In the genomic region with DNA sequence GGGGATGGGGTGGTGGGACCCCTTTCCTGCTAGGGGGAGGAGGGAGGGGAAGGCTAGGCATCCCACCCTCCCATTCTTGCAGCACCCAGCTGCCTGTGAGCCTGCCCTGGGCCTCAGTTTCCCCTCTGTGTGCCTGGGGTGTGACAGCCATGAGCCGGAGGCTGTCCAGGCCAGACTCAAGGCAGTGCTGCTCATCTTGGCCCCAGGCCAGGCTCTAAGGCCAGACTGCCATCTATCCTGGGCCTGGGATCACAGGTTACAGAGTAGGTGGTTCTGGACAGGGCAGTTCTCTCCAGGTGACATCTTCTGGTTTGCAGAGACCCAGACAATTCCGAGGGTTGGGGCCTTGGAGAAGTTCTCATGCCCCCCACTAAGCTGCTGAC, we compare ENCODE assay signal across 22 cellular contexts. TPM values are rescaled to one million over a fixed set of nuclear protein-coding genes. Genes with fewer than 3 reads are reported as not detected.
A peak's percentile ranks its signal among the peaks of the same experiment; 100 is the strongest.
DNase-seq lines count a peak whose midpoint lies in the region; ATAC-seq, FAIRE-seq and TF ChIP-seq lines count a peak whose summit lies in the region.
"Had no signal": no experiment of that assay in that cellular context is flagged by ENCODE, and none has a peak within 500 bp of the region (broad histone marks: within the 10 kb centered on the region; RNA-seq: fewer than 3 reads in every experiment).

No MANE protein-coding gene starts in this region.

- no peak overlapping the region for H3K4ac ChIP-seq in mesendoderm (ENCODE audit: low read depth, low read length)

- H3K56ac ChIP-seq in mesendoderm (ENCODE audit: low read length): peak overlapping the region; percentile 7

- peak overlapping the region; percentile 83 for H3K27ac Mint-ChIP-seq in Caco-2 (ENCODE audit: unreplicated experiment)
- H3K27ac Mint-ChIP-seq in activated CD4-positive, alpha-beta memory T cell treated with anti-CD3 and anti-CD28 coated beads for 36 hours: no peak overlapping the region
- H3K27ac Mint-ChIP-seq in immature natural killer cell: no peak overlapping the region
- H3K27ac Mint-ChIP-seq: effector memory CD8-positive, alpha-beta T cell; naive B cell had no signal

- H3K79me2 ChIP-seq in K562 (ENCODE audit: control insufficient read depth, insufficient read depth, low read length) (no peaks in the 10 kb centered on the region), mesendoderm (ENCODE audit: control insufficient read depth, insufficient read depth, low read length) (no peaks in the 10 kb centered on the region)
- H3K79me2 ChIP-seq: parathyroid adenoma had no signal

- no peaks in the 10 kb centered on the region for H3K27me3 ChIP-seq in Caco-2 (replicated peaks; ENCODE audit: control insufficient read depth, insufficient read depth, low read length)
- no peaks in the 10 kb centered on the region for H3K27me3 ChIP-seq in K562 (ENCODE audit: control insufficient read depth in 2 of 2, insufficient read depth in 2 of 2, low read length in 2 of 2)
- H3K27me3 ChIP-seq in mesendoderm (ENCODE audit: insufficient read depth, low read length, poor library complexity): no peaks in the 10 kb centered on the region
- no peaks in the 10 kb centered on the region for H3K27me3 ChIP-seq in stomach
- H3K27me3 ChIP-seq: ascending aorta had no signal

- no peak overlapping the region for H2BK120ac ChIP-seq in mesendoderm (ENCODE audit: low read depth, low read length)

- H4K20me1 ChIP-seq in K562 (replicated peaks; ENCODE audit: control insufficient read depth, insufficient read depth, low read length): no peaks in the 10 kb centered on the region

- CTCF ChIA-PET in Caco-2 (lab: Charles Lee) (interaction anchor here (1.7 to 3.2 kb wide), 3 partner anchors 10 to 23 kb away, joined by 7 to 13 read pairs (median 12); no protein-coding TSS in a partner anchor), K562 (lab: Yijun Ruan, JAX; ENCODE audit: low intra/inter-chr PET ratio) (no interaction called here)
- CTCF ChIA-PET in activated CD4-positive, alpha-beta memory T cell treated with anti-CD3 and anti-CD28 coated beads for 36 hours (lab: Charles Lee): interaction anchor here (1.2 kb wide), 1 partner anchor 13 kb away, joined by 3 read pairs; no protein-coding TSS in a partner anchor

- H3K79me1 ChIP-seq in mesendoderm (ENCODE audit: low read length): no peaks in the 10 kb centered on the region

- no peak overlapping the region for H3K18ac ChIP-seq in mesendoderm (ENCODE audit: low read length)

- peak; percentile 34 for ATAC-seq in K562
- ATAC-seq in GM18909 (IDR thresholded peaks at IDR 0.05; ENCODE audit: poor library complexity, unreplicated experiment): no peak
- ATAC-seq: effector memory CD8-positive, alpha-beta T cell had no signal

- H3K4me1 Mint-ChIP-seq in Caco-2 (ENCODE audit: low read depth, unreplicated experiment) (peaks cover 63% of the 10 kb centered on the region), immature natural killer cell (no peaks in the 10 kb centered on the region)
- no peaks in the 10 kb centered on the region for H3K4me1 Mint-ChIP-seq in activated CD4-positive, alpha-beta memory T cell treated with anti-CD3 and anti-CD28 coated beads for 36 hours (ENCODE audit: low read depth)
- H3K4me1 Mint-ChIP-seq: naive B cell had no signal

- H3K23ac ChIP-seq in mesendoderm (ENCODE audit: low read length): no peak overlapping the region

- H3K4me3 ChIP-seq in Caco-2 (ENCODE audit: low read depth, low read length): no peak overlapping the region
- no peak overlapping the region; the same call in 1 of the 2 replicates for H3K4me3 ChIP-seq in K562
- H3K4me3 ChIP-seq in mesendoderm (ENCODE audit: low read length): no peak overlapping the region
- H3K4me3 ChIP-seq in stomach: peak overlapping the region in 1 of 4 donors; percentile 19
- H3K4me3 ChIP-seq: ascending aorta, skin epidermis had no signal

- no peak for FAIRE-seq in K562 (lab: Jason Lieb, UNC)

- no peak for TF ChIP-seq POLR2A in K562 (conservative IDR thresholded peaks at IDR 0.05)
- no peak for TF ChIP-seq POLR2A in stomach (IDR thresholded peaks at IDR 0.05)

- H3K27me3 Mint-ChIP-seq in Caco-2 (ENCODE audit: insufficient read depth, unreplicated experiment): no peaks in the 10 kb centered on the region
- H3K27me3 Mint-ChIP-seq in activated CD4-positive, alpha-beta memory T cell treated with anti-CD3 and anti-CD28 coated beads for 36 hours: no peaks in the 10 kb centered on the region
- peaks cover 0 to 4% (median 2%) of the 10 kb centered on the region in 3 donors for H3K27me3 Mint-ChIP-seq in immature natural killer cell (ENCODE audit: low read depth in 3 of 3)

- TF ChIP-seq RAD21 in K562 (CRISPR knock-in tag; conservative IDR thresholded peaks at IDR 0.05 in 1 of 2, IDR thresholded peaks at IDR 0.05 in 1 of 2): no peak

- no peaks in the 10 kb centered on the region for H3K9me3 Mint-ChIP-seq in Caco-2 (ENCODE audit: unreplicated experiment)
- no peaks in the 10 kb centered on the region for H3K9me3 Mint-ChIP-seq in activated CD4-positive, alpha-beta memory T cell treated with anti-CD3 and anti-CD28 coated beads for 36 hours
- no peaks in the 10 kb centered on the region for H3K9me3 Mint-ChIP-seq in immature natural killer cell
- H3K9me3 Mint-ChIP-seq: effector memory CD8-positive, alpha-beta T cell; naive B cell had no signal

- BruUV-seq in Caco-2 (replicated peaks; lab: Mats Ljungman, UMichigan) (TSS peak; percentile 24), K562 (replicated peaks; lab: Mats Ljungman, UMichigan) (no TSS peak)

- H3K9ac ChIP-seq in K562 (ENCODE audit: insufficient read depth in 1 of 2, low read depth in 2 of 2, low read length in 2 of 2) (peak overlapping the region; percentile 67 to 88), mesendoderm (ENCODE audit: low read length) (no peak overlapping the region)
- H3K9ac ChIP-seq: KMS-11, parathyroid adenoma had no signal

- no peak overlapping the region for H2AK5ac ChIP-seq in mesendoderm (ENCODE audit: low read length)

- H3K27ac ChIP-seq in K562 (ENCODE audit: extremely low read depth, low read depth, low read length) (peak overlapping the region; percentile 91), mesendoderm (ENCODE audit: low read depth, low read length) (no peak overlapping the region), stomach (peak overlapping the region; percentile 86 to 92 (median 88))
- H3K27ac ChIP-seq: ascending aorta, KMS-11, parathyroid adenoma, skin epidermis, WERI-Rb-1 had no signal

- no peaks in the 10 kb centered on the region for H3K9me1 ChIP-seq in K562 (ENCODE audit: control insufficient read depth, insufficient read depth, low read length)

- peaks cover 51% of the 10 kb centered on the region for H3K36me3 Mint-ChIP-seq in Caco-2 (ENCODE audit: insufficient read depth, unreplicated experiment)
- no peaks in the 10 kb centered on the region for H3K36me3 Mint-ChIP-seq in activated CD4-positive, alpha-beta memory T cell treated with anti-CD3 and anti-CD28 coated beads for 36 hours
- H3K36me3 Mint-ChIP-seq in immature natural killer cell: no peaks in the 10 kb centered on the region
- H3K36me3 Mint-ChIP-seq: naive B cell had no signal

- POLR2A ChIA-PET in Caco-2 (lab: Charles Lee) (interaction anchor here (0.6 kb wide), 1 partner anchor 10 kb away, joined by 4 read pairs; no protein-coding TSS in a partner anchor), K562 (lab: Yijun Ruan, JAX) (interaction anchor here (0.6 kb wide), 1 partner anchor 1102 kb away, joined by 3 read pairs; no protein-coding TSS in a partner anchor)
- POLR2A ChIA-PET in activated CD4-positive, alpha-beta memory T cell treated with anti-CD3 and anti-CD28 coated beads for 36 hours (lab: Charles Lee): no interaction called here

- H3K4me3 Mint-ChIP-seq in Caco-2 (ENCODE audit: unreplicated experiment) (peak overlapping the region; percentile 59), immature natural killer cell (no peak overlapping the region)
- no peak overlapping the region for H3K4me3 Mint-ChIP-seq in activated CD4-positive, alpha-beta memory T cell treated with anti-CD3 and anti-CD28 coated beads for 36 hours
- H3K4me3 Mint-ChIP-seq: effector memory CD8-positive, alpha-beta T cell; naive B cell had no signal

- no peak overlapping the region for H2BK15ac ChIP-seq in mesendoderm (replicated peaks; ENCODE audit: low read depth)

- no peak for TF ChIP-seq EP300 in K562 (IDR thresholded peaks at IDR 0.05; ENCODE audit: low read length)
- no peak for TF ChIP-seq EP300 in stomach (IDR thresholded peaks at IDR 0.05)

- no peak overlapping the region for H4K5ac ChIP-seq in mesendoderm (ENCODE audit: low read length)

- peak overlapping the region; percentile 64 for H2AFZ ChIP-seq in K562 (ENCODE audit: low read depth, low read length)
- H2AFZ ChIP-seq: parathyroid adenoma had no signal

- WGBS in K562 (ENCODE audit: insufficient coverage, low coverage, missing lambda C conversion rate): 0% methylated on average over 2 of the region's 2 CpGs
- WGBS in mesendoderm (ENCODE audit: extremely low coverage, insufficient coverage, low lambda C conversion rate): no CpG with 5 or more reads among the region's 2 CpGs
- WGBS in stomach, 5 donors: 31 to 38% (median 33%) methylated on average over 2 of the region's 2 CpGs

- DNase-seq in Caco-2: no peak
- DNase-seq in K562 (ENCODE audit: extremely low read depth in 1 of 4, low spot score in 3 of 4): peak in 3 of 4 experiments; percentile 50 to 56 (median 52)
- DNase-seq in mesendoderm: no peak
- no peak for DNase-seq in stomach
- no peak for DNase-seq in NCI-H526 (lab: John Stamatoyannopoulos, UW)
- no peak for DNase-seq in activated CD4-positive, alpha-beta memory T cell treated with anti-CD3 and anti-CD28 coated beads for 36 hours
- no peak for DNase-seq in immature natural killer cell
- DNase-seq: activated naive CD4-positive, alpha-beta T cell treated with anti-CD3 and anti-CD28 coated beads, Interleukin-2, amount 50 U/mL, for 16 hours; effector memory CD8-positive, alpha-beta T cell; naive B cell; NCI-H1105; NCI-H2107; NCI-H524; SHP77 treated with DMSO at 0.1 percent for 48 hours; stimulated activated CD4-positive, alpha-beta T cell treated with anti-CD3 and anti-CD28 coated beads, Interleukin-4, amount 100 ng/mL, for 4 hours; T-helper 1 cell; WERI-Rb-1 had no signal

- peak overlapping the region; percentile 71 for H3K4me2 ChIP-seq in K562 (ENCODE audit: insufficient read depth, low read length)
- no peak overlapping the region for H3K4me2 ChIP-seq in mesendoderm (ENCODE audit: low read length)
- H3K4me2 ChIP-seq: KMS-11 had no signal

- H3K36me3 ChIP-seq in Caco-2 (ENCODE audit: control insufficient read depth, insufficient read depth, low read length): no peaks in the 10 kb centered on the region
- no peaks in the 10 kb centered on the region for H3K36me3 ChIP-seq in K562 (ENCODE audit: control insufficient read depth, insufficient read depth, low read length)
- no peaks in the 10 kb centered on the region for H3K36me3 ChIP-seq in mesendoderm (ENCODE audit: control insufficient read depth, insufficient read depth, low read length)
- H3K36me3 ChIP-seq in stomach: peaks cover 8 to 22% (median 13%) of the 10 kb centered on the region in 4 donors
- H3K36me3 ChIP-seq: WERI-Rb-1 had no signal

- in situ Hi-C loops in K562 (cut with MboI): no loop called here

- no peak overlapping the region for H4K8ac ChIP-seq in mesendoderm (ENCODE audit: low read depth, low read length)

- peaks cover 81% of the 10 kb centered on the region for H3K4me1 ChIP-seq in Caco-2
- peaks cover 53 to 58% of the 10 kb centered on the region in 2 experiments for H3K4me1 ChIP-seq in K562 (replicated peaks in 1 of 2; ENCODE audit: control insufficient read depth in 2 of 2, insufficient read depth in 2 of 2, low read length in 2 of 2)
- no peaks in the 10 kb centered on the region for H3K4me1 ChIP-seq in mesendoderm (ENCODE audit: control insufficient read depth, low read depth, low read length)
- peaks cover 20 to 49% (median 41%) of the 10 kb centered on the region in 4 donors for H3K4me1 ChIP-seq in stomach
- H3K4me1 ChIP-seq: ascending aorta, parathyroid adenoma had no signal

- H2BK5ac ChIP-seq in mesendoderm (ENCODE audit: low read length): no peak overlapping the region

- intact Hi-C loops in Caco-2 (cut with micrococcal nuclease; ENCODE audit: unreplicated experiment): no loop called here
- intact Hi-C loops in K562 (cut with micrococcal nuclease): no loop called here
- intact Hi-C loops in stomach (cut with DNase I; ENCODE audit: low total_unique reads): no loop called here
- intact Hi-C loops in activated CD4-positive, alpha-beta memory T cell treated with anti-CD3 and anti-CD28 coated beads for 36 hours (cut with micrococcal nuclease): no loop called here

- H3K9me3 ChIP-seq in Caco-2 (no peaks in the 10 kb centered on the region), K562 (replicated peaks; ENCODE audit: control insufficient read depth, insufficient read depth, low read depth, low read length) (no peaks in the 10 kb centered on the region), stomach (no peaks in the 10 kb centered on the region)
- H3K9me3 ChIP-seq: ascending aorta had no signal

- TF ChIP-seq CTCF in Caco-2 (IDR thresholded peaks at IDR 0.05; ENCODE audit: insufficient read depth in 1 of 2, low read depth in 1 of 2, low read length in 1 of 2, severe bottlenecking in 1 of 2, unreplicated experiment in 1 of 2): no peak
- no peak for TF ChIP-seq CTCF in K562 (IDR thresholded peaks at IDR 0.05 in 2 of 3, conservative IDR thresholded peaks at IDR 0.05 in 1 of 3; ENCODE audit: insufficient read depth in 2 of 3, low read depth in 1 of 3, low read length in 3 of 3)
- no peak for TF ChIP-seq CTCF in stomach (IDR thresholded peaks at IDR 0.05)

RNA-seq across cellular contexts. Expression of a gene that starts 3.3 kb away (rescaled TPM):
- total RNA-seq in Caco-2 (2022) (11.7 and 12.2 TPM in 2 replicates), K562 (2014; rRNA removed) (12.6 and 17.4 TPM in 2 replicates), K562 (2014; rRNA removed; fragmentation: Illumina TruSeq; extraction: Trizol) (3.3 and 4.3 TPM in 2 replicates), K562 (2015; rRNA removed; fragmentation: Illumina TruSeq; extraction: Trizol) (8.8 and 9.2 TPM in 2 replicates), K562 (2021) (12.4 and 13.4 TPM in 2 replicates), stomach (100 to 1,000 TPM in 2 of 5 donors, 10 to 100 TPM in 3; 59.8 to 191 (median 86.8) TPM)
- 21.1 and 67.2 TPM in 2 replicates for total RNA-seq in K562 (2011; cell fraction: chromatin; rRNA removed; ENCODE audit: low replicate concordance)
- 38.7 and 48.8 TPM in 2 replicates for total RNA-seq in K562 (2011; cell fraction: nucleolus; rRNA removed)
- total RNA-seq in K562 (2011; cell fraction: nucleoplasm; rRNA removed): 25.6 and 29.8 TPM in 2 replicates
- polyA plus RNA-seq in K562 (2011; rRNA removed) (7.7 and 10.6 TPM in 2 replicates), K562 (2014; fragmentation: Illumina TruSeq; extraction: Trizol) (8.7 and 9.8 TPM in 2 replicates), K562 (2014; fragmentation: Nextera tagmentation; extraction: Ambion mirVana) (under 1 TPM; 0.11 to 0.49 TPM), K562 (2014; rRNA removed) (16.0 and 18.1 TPM in 2 replicates), stomach (100 to 1,000 TPM in 1 of 3 donors, 10 to 100 TPM in 2; 24.1 to 202 (median 43.7) TPM), immature natural killer cell (10 to 100 TPM; 12.9 to 15.7 (median 14.6) TPM)
- polyA plus RNA-seq in K562 (2011; cell fraction: cytosol; rRNA removed): 9.8 and 17.0 TPM in 2 replicates
- polyA plus RNA-seq in K562 (2011; cell fraction: nucleus; rRNA removed): 51.3 and 85.1 TPM in 2 replicates
- 10.0 and 15.4 TPM in 2 replicates for polyA plus RNA-seq in K562 (2012)
- polyA minus RNA-seq in K562 (2011; rRNA and poly(A)+ RNA removed): 10.8 and 11.9 TPM in 2 replicates
- 2.6 and 4.9 TPM in 2 replicates for polyA minus RNA-seq in K562 (2011; cell fraction: cytosol; rRNA and poly(A)+ RNA removed)
- 32.0 and 33.5 TPM in 2 replicates for polyA minus RNA-seq in K562 (2011; cell fraction: nucleus; rRNA and poly(A)+ RNA removed)
- polyA plus RNA-seq in mesendoderm (2013, experiment 1 of 2): 1.9 TPM
- 2.2 TPM for polyA plus RNA-seq in mesendoderm (2013, experiment 2 of 2)
- 10 to 100 TPM in 1 of 2 experiments, 1 to 10 TPM in 1; 9.9 to 11.3 TPM for total RNA-seq in activated CD4-positive, alpha-beta memory T cell treated with anti-CD3 and anti-CD28 coated beads for 36 hours

RNA-seq across cellular contexts. Expression of a gene that starts 42.1 kb away (rescaled TPM):
- total RNA-seq in Caco-2 (2022) (7.9 and 9.7 TPM in 2 replicates), K562 (2014; rRNA removed) (152 and 190 TPM in 2 replicates), K562 (2014; rRNA removed; fragmentation: Illumina TruSeq; extraction: Trizol) (60.7 and 88.3 TPM in 2 replicates), K562 (2015; rRNA removed; fragmentation: Illumina TruSeq; extraction: Trizol) (47.5 and 50.1 TPM in 2 replicates), K562 (2021) (149 and 161 TPM in 2 replicates), stomach (10 to 100 TPM in 4 of 5 donors, 1 to 10 TPM in 1; 8.2 to 73.9 (median 15.6) TPM)
- 283 and 655 TPM in 2 replicates for total RNA-seq in K562 (2011; cell fraction: chromatin; rRNA removed; ENCODE audit: low replicate concordance)
- 463 and 540 TPM in 2 replicates for total RNA-seq in K562 (2011; cell fraction: nucleolus; rRNA removed)
- 244 and 351 TPM in 2 replicates for total RNA-seq in K562 (2011; cell fraction: nucleoplasm; rRNA removed)
- polyA plus RNA-seq in K562 (2011; rRNA removed) (209 and 284 TPM in 2 replicates), K562 (2014; fragmentation: Illumina TruSeq; extraction: Trizol) (135 and 145 TPM in 2 replicates), K562 (2014; fragmentation: Nextera tagmentation; extraction: Ambion mirVana) (10 to 100 TPM in 1 of 2 experiments, 1 to 10 TPM in 1; 5.4 to 11.0 TPM), K562 (2014; rRNA removed) (116 and 140 TPM in 2 replicates), stomach (10 to 100 TPM in 2 of 3 donors, 1 to 10 TPM in 1; 9.8 to 27.1 (median 11.3) TPM), immature natural killer cell (10 to 100 TPM; 11.6 to 18.0 (median 12.1) TPM)
- 214 and 249 TPM in 2 replicates for polyA plus RNA-seq in K562 (2011; cell fraction: cytosol; rRNA removed)
- polyA plus RNA-seq in K562 (2011; cell fraction: nucleus; rRNA removed): 1,089 and 1,150 TPM in 2 replicates
- 67.9 and 83.7 TPM in 2 replicates for polyA plus RNA-seq in K562 (2012)
- polyA minus RNA-seq in K562 (2011; rRNA and poly(A)+ RNA removed): 191 and 192 TPM in 2 replicates
- polyA minus RNA-seq in K562 (2011; cell fraction: cytosol; rRNA and poly(A)+ RNA removed): 144 and 183 TPM in 2 replicates
- 158 and 240 TPM in 2 replicates for polyA minus RNA-seq in K562 (2011; cell fraction: nucleus; rRNA and poly(A)+ RNA removed)
- 6.8 TPM for polyA plus RNA-seq in mesendoderm (2013, experiment 1 of 2)
- polyA plus RNA-seq in mesendoderm (2013, experiment 2 of 2): 6.6 TPM
- total RNA-seq in activated CD4-positive, alpha-beta memory T cell treated with anti-CD3 and anti-CD28 coated beads for 36 hours: 10 to 100 TPM; 17.3 to 17.6 TPM

RNA-seq across cellular contexts. Expression of a gene that starts 51.7 kb away (rescaled TPM):
- 0.11 and 0.35 TPM in 2 replicates for total RNA-seq in Caco-2 (2022)
- total RNA-seq in K562 (2011; cell fraction: chromatin; rRNA removed; ENCODE audit: low replicate concordance): 0.12 TPM in 1 of 2 replicates, not detected in the other
- total RNA-seq in K562 (2011; cell fraction: nucleolus; rRNA removed): not detected in 2 replicates
- not detected in 2 replicates for total RNA-seq in K562 (2011; cell fraction: nucleoplasm; rRNA removed)
- not detected in 2 replicates for total RNA-seq in K562 (2014; rRNA removed)
- total RNA-seq in K562 (2014; rRNA removed; fragmentation: Illumina TruSeq; extraction: Trizol): not detected in 2 replicates
- not detected in 2 replicates for total RNA-seq in K562 (2015; rRNA removed; fragmentation: Illumina TruSeq; extraction: Trizol)
- 0.02 TPM in 1 of 2 replicates, not detected in the other for total RNA-seq in K562 (2021)
- polyA plus RNA-seq in K562 (2011; rRNA removed): not detected in 2 replicates
- polyA plus RNA-seq in K562 (2011; cell fraction: cytosol; rRNA removed): 0.01 TPM in 1 of 2 replicates, not detected in the other
- 0.06 and 0.18 TPM in 2 replicates for polyA plus RNA-seq in K562 (2011; cell fraction: nucleus; rRNA removed)
- polyA plus RNA-seq in K562 (2012): 0.10 and 0.18 TPM in 2 replicates
- polyA plus RNA-seq in K562 (2014; fragmentation: Illumina TruSeq; extraction: Trizol): not detected in 2 replicates
- polyA plus RNA-seq in K562 (2014; fragmentation: Nextera tagmentation; extraction: Ambion mirVana): under 1 TPM; 0.07 to 0.08 TPM
- polyA plus RNA-seq in K562 (2014; rRNA removed): not detected in 2 replicates
- polyA minus RNA-seq in K562 (2011; rRNA and poly(A)+ RNA removed): not detected in 2 replicates
- not detected in 2 replicates for polyA minus RNA-seq in K562 (2011; cell fraction: cytosol; rRNA and poly(A)+ RNA removed)
- polyA minus RNA-seq in K562 (2011; cell fraction: nucleus; rRNA and poly(A)+ RNA removed): not detected in 2 replicates
- polyA plus RNA-seq in mesendoderm (2013, experiment 1 of 2): 0.28 TPM
- 0.25 TPM for polyA plus RNA-seq in mesendoderm (2013, experiment 2 of 2)
- 1 to 10 TPM in 2 of 5 donors, not detected in 3; 1.3 to 1.5 TPM for total RNA-seq in stomach
- polyA plus RNA-seq in stomach: under 1 TPM; 0.12 to 0.31 (median 0.20) TPM
- total RNA-seq in activated CD4-positive, alpha-beta memory T cell treated with anti-CD3 and anti-CD28 coated beads for 36 hours: 1 to 10 TPM in 1 of 2 experiments, under 1 TPM in 1; 0.70 to 1.1 TPM
- polyA plus RNA-seq in immature natural killer cell: 1 to 10 TPM in 1 of 3 donors, under 1 TPM in 2; 0.16 to 2.4 (median 0.84) TPM

Comparison
In these comparisons a context has a peak if more than half of its experiments do, and no peak if none do; other contexts are left out.
1. DNase-seq: peak in K562 (3 of 4); none in Caco-2 (0 of 2), mesendoderm (single experiment), stomach (single experiment), NCI-H526 (0 of 2), activated CD4-positive, alpha-beta memory T cell treated with anti-CD3 and anti-CD28 coated beads for 36 hours (single experiment) and immature natural killer cell (0 of 3).